11 cellular contexts compared by ENCODE assay signal in the genomic region with DNA sequence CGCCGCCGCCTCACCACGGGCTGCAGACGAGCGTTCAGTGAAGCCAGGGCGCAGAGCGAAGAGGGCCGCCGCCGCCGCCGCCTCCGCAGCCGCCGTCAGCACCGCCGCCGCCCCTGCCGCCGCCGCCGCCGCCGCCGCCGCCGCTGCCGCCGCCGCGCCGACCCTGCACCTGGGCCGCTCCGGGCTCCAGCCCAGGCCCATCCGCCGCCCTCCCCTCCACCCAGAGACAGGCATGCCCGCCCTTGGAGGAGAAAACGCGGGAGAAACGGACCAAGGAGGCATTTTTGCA. TPM values are rescaled to one million over a fixed set of nuclear protein-coding genes. Genes with fewer than 3 reads are reported as not detected.
DNase-seq lines count a peak whose midpoint lies in the region; ATAC-seq, FAIRE-seq and TF ChIP-seq lines count a peak whose summit lies in the region.
"Had no signal": no experiment of that assay in that cellular context is flagged by ENCODE, and none has a peak within 500 bp of the region (broad histone marks: within the 10 kb centered on the region; RNA-seq: fewer than 3 reads in every experiment).

No MANE protein-coding gene starts in this region.

- H2AFZ ChIP-seq in astrocyte (ENCODE audit: low read depth, low read length) (no peak overlapping the region), mesenchymal stem cell (ENCODE audit: low read depth, low read length) (no peak overlapping the region), Karpas-422 (ENCODE audit: low read length) (no peak overlapping the region)

- H2BK12ac ChIP-seq in mesenchymal stem cell (ENCODE audit: low read length in 2 of 2): no peak overlapping the region

- H3K4me3 ChIP-seq in BLaER1 treated with 17β-estradiol and CSF1 and Interleukin-3, amounts not matched to agents 10 nM and 100 nM: peak overlapping the region in 6 of 10 experiments; percentile 5 to 47 (median 39); a peak in 8 of 20 replicates
- H3K4me3 ChIP-seq in astrocyte (ENCODE audit: insufficient read depth, low read depth, low read length): peak overlapping the region; percentile 61
- H3K4me3 ChIP-seq in mesenchymal stem cell (ENCODE audit: insufficient read depth in 1 of 2, low read depth in 1 of 2, low read length in 2 of 2): peak overlapping the region in 1 of 2 experiments; percentile 62
- no peak overlapping the region for H3K4me3 ChIP-seq in Karpas-422 (ENCODE audit: low read length)
- H3K4me3 ChIP-seq in foreskin fibroblast (ENCODE audit: low read depth in 1 of 2, low read length in 2 of 2): no peak overlapping the region
- H3K4me3 ChIP-seq: right atrium auricular region had no signal

- H3K27ac Mint-ChIP-seq in astrocyte (ENCODE audit: unreplicated experiment): no peak overlapping the region

- H3K9me3 ChIP-seq in BLaER1 treated with 17β-estradiol and CSF1 and Interleukin-3, amounts not matched to agents 10 nM and 100 nM (replicated peaks in 1 of 11): peaks cover 0 to 13% (median 9%) of the 10 kb centered on the region in 11 experiments; a peak in 14 of 22 replicates
- H3K9me3 ChIP-seq in astrocyte (ENCODE audit: insufficient read depth, low read depth, low read length) (no peaks in the 10 kb centered on the region), mesenchymal stem cell (ENCODE audit: control insufficient read depth, low read length) (no peaks in the 10 kb centered on the region), Karpas-422 (ENCODE audit: low read length) (peaks cover 4% of the 10 kb centered on the region; the same call in 1 of the 2 replicates)
- H3K9me3 ChIP-seq: right atrium auricular region had no signal

- H3K27ac ChIP-seq in BLaER1 treated with 17β-estradiol and CSF1 and Interleukin-3, amounts not matched to agents 10 nM and 100 nM: no peak overlapping the region
- H3K27ac ChIP-seq in astrocyte (ENCODE audit: low read depth, low read length) (peak overlapping the region; percentile 63), mesenchymal stem cell (ENCODE audit: low read length, poor library complexity, severe bottlenecking) (no peak overlapping the region), Karpas-422 (ENCODE audit: low read length) (no peak overlapping the region)
- H3K27ac ChIP-seq: right atrium auricular region had no signal

- H4K91ac ChIP-seq in mesenchymal stem cell (ENCODE audit: low read length): no peak overlapping the region

- H2BK5ac ChIP-seq in mesenchymal stem cell (ENCODE audit: low read depth, low read length, poor library complexity, severe bottlenecking): no peak overlapping the region

- DNase-seq in astrocyte (ENCODE audit: low read depth) (no peak), mesenchymal stem cell (no peak), Karpas-422 (no peak), amygdala (lab: John Stamatoyannopoulos, UW) (no peak), foreskin fibroblast (no peak)
- DNase-seq: DMS153, PC-3 had no signal

- no peak for FAIRE-seq in astrocyte (lab: Jason Lieb, UNC)

- no peak overlapping the region for H4K8ac ChIP-seq in mesenchymal stem cell (ENCODE audit: low read length)

- WGBS in mesenchymal stem cell: 0% methylated on average over 11 of the region's 41 CpGs

- TF ChIP-seq CTCF in astrocyte (IDR thresholded peaks at IDR 0.05; ENCODE audit: insufficient read depth, low read depth, low read length) (no peak), foreskin fibroblast (IDR thresholded peaks at IDR 0.05; ENCODE audit: low read depth, low read length) (no peak)

- no peak overlapping the region for H2BK15ac ChIP-seq in mesenchymal stem cell (ENCODE audit: low read depth, poor library complexity, severe bottlenecking)

- no peak overlapping the region for H3K4ac ChIP-seq in mesenchymal stem cell (ENCODE audit: low read depth in 1 of 2, low read length in 2 of 2)

- peaks cover 3% of the 10 kb centered on the region for H3K36me3 Mint-ChIP-seq in astrocyte (ENCODE audit: low read depth, unreplicated experiment)

- no peak overlapping the region for H3K4me3 Mint-ChIP-seq in astrocyte (ENCODE audit: unreplicated experiment)

- H3K4me2 ChIP-seq in BLaER1 treated with 17β-estradiol and CSF1 and Interleukin-3, amounts not matched to agents 10 nM and 100 nM: peak overlapping the region in 10 of 11 experiments; percentile 11 to 84 (median 36); a peak in 17 of 22 replicates
- H3K4me2 ChIP-seq in astrocyte (ENCODE audit: low read length) (peak overlapping the region; percentile 86), mesenchymal stem cell (ENCODE audit: low read length, poor library complexity, severe bottlenecking) (peak overlapping the region; percentile 38), Karpas-422 (ENCODE audit: low read depth, low read length, poor library complexity, severe bottlenecking) (no peak overlapping the region)

- H4K20me1 ChIP-seq in BLaER1 treated with 17β-estradiol and CSF1 and Interleukin-3, amounts not matched to agents 10 nM and 100 nM: peaks cover 0 to 88% (median 69%) of the 10 kb centered on the region in 11 experiments; a peak in 19 of 22 replicates
- H4K20me1 ChIP-seq in astrocyte (ENCODE audit: insufficient read depth, low read length) (peaks cover 14% of the 10 kb centered on the region), Karpas-422 (ENCODE audit: insufficient read depth, low read depth, low read length) (no peaks in the 10 kb centered on the region)

- no peaks in the 10 kb centered on the region for H3K9me2 ChIP-seq in Karpas-422 (replicated peaks; ENCODE audit: insufficient read depth, low read length)

- no peak overlapping the region for H2AK5ac ChIP-seq in mesenchymal stem cell (ENCODE audit: low read length, severe bottlenecking)

- peaks cover 69% of the 10 kb centered on the region for H3K27me3 Mint-ChIP-seq in astrocyte (ENCODE audit: low read depth, unreplicated experiment)

- H3K14ac ChIP-seq in mesenchymal stem cell (ENCODE audit: low read length in 2 of 2): no peak overlapping the region

- no peak overlapping the region for H3K23ac ChIP-seq in mesenchymal stem cell (ENCODE audit: low read length in 2 of 2)

- peaks cover 13 to 32% (median 23%) of the 10 kb centered on the region in 10 experiments; a peak in 18 of 20 replicates for H3K4me1 ChIP-seq in BLaER1 treated with 17β-estradiol and CSF1 and Interleukin-3, amounts not matched to agents 10 nM and 100 nM
- H3K4me1 ChIP-seq in astrocyte (ENCODE audit: insufficient read depth, low read length) (peaks cover 10% of the 10 kb centered on the region), mesenchymal stem cell (ENCODE audit: control insufficient read depth, insufficient read depth, low read depth, low read length) (peaks cover 28% of the 10 kb centered on the region), Karpas-422 (ENCODE audit: low read length) (no peaks in the 10 kb centered on the region)

- ATAC-seq in GM21360 (IDR thresholded peaks at IDR 0.05; ENCODE audit: unreplicated experiment) (peak; percentile 42), GM18520 (IDR thresholded peaks at IDR 0.05; ENCODE audit: unreplicated experiment) (no peak)
- ATAC-seq: PC-3 had no signal

- no peak overlapping the region for H3K9ac ChIP-seq in BLaER1 treated with 17β-estradiol and CSF1 and Interleukin-3, amounts not matched to agents 10 nM and 100 nM
- H3K9ac ChIP-seq in astrocyte (ENCODE audit: low read length) (peak overlapping the region; percentile 88), mesenchymal stem cell (ENCODE audit: low read length) (no peak overlapping the region), Karpas-422 (ENCODE audit: low read length) (no peak overlapping the region)

- no peak overlapping the region for H3K18ac ChIP-seq in mesenchymal stem cell (ENCODE audit: low read depth in 1 of 2, low read length in 2 of 2)

- H3K79me2 ChIP-seq in astrocyte (ENCODE audit: insufficient read depth, low read length): peaks cover 64% of the 10 kb centered on the region
- H3K79me2 ChIP-seq in Karpas-422 (ENCODE audit: low read length): no peaks in the 10 kb centered on the region

- H3K36me3 ChIP-seq in BLaER1 treated with 17β-estradiol and CSF1 and Interleukin-3, amounts not matched to agents 10 nM and 100 nM: no peaks in the 10 kb centered on the region
- H3K36me3 ChIP-seq in astrocyte (ENCODE audit: insufficient read depth, low read length): no peaks in the 10 kb centered on the region
- no peaks in the 10 kb centered on the region for H3K36me3 ChIP-seq in mesenchymal stem cell (ENCODE audit: control insufficient read depth in 1 of 2, insufficient read depth in 2 of 2, low read depth in 1 of 2, low read length in 2 of 2)
- H3K36me3 ChIP-seq in Karpas-422 (ENCODE audit: insufficient read depth, low read length): no peaks in the 10 kb centered on the region
- H3K36me3 ChIP-seq: right atrium auricular region had no signal

- H3K27me3 ChIP-seq in BLaER1 treated with 17β-estradiol and CSF1 and Interleukin-3, amounts not matched to agents 10 nM and 100 nM: peaks cover 95 to 100% (median 100%) of the 10 kb centered on the region in 11 experiments
- H3K27me3 ChIP-seq in astrocyte (ENCODE audit: insufficient read depth, low read length) (peaks cover 26% of the 10 kb centered on the region), mesenchymal stem cell (ENCODE audit: control insufficient read depth in 1 of 2, insufficient read depth in 1 of 2, low read length in 2 of 2) (peaks cover 72 to 79% of the 10 kb centered on the region in 2 experiments), Karpas-422 (ENCODE audit: low read length) (no peaks in the 10 kb centered on the region)

- H3K79me1 ChIP-seq in mesenchymal stem cell (replicated peaks; ENCODE audit: low read length, poor library complexity, severe bottlenecking): no peaks in the 10 kb centered on the region

- no peak overlapping the region for H2BK120ac ChIP-seq in mesenchymal stem cell (ENCODE audit: low read depth, low read length)

- H3K4me1 Mint-ChIP-seq in astrocyte (ENCODE audit: low read depth, unreplicated experiment): peaks cover 5% of the 10 kb centered on the region

- H3K9me3 Mint-ChIP-seq in astrocyte (ENCODE audit: unreplicated experiment): peaks cover 28% of the 10 kb centered on the region

RNA-seq across cellular contexts. Expression of gene POU3F3, which starts 3.0 kb away (rescaled TPM):
- total RNA-seq in astrocyte: 0.09 TPM in 1 of 2 replicates, not detected in the other
- polyA plus RNA-seq in mesenchymal stem cell (2013, experiment 1 of 2): not detected
- not detected for polyA plus RNA-seq in mesenchymal stem cell (2013, experiment 2 of 2)
- total RNA-seq in Karpas-422 (2014; rRNA removed; shearing (Covaris generic); ENCODE audit: low replicate concordance): not detected in 2 replicates
- total RNA-seq: PC-3 had no signal

Comparison
In these comparisons a context has a peak if more than half of its experiments do, and no peak if none do; other contexts are left out.
1. H3K4me3 ChIP-seq: peak in BLaER1 treated with 17β-estradiol and CSF1 and Interleukin-3, amounts not matched to agents 10 nM and 100 nM (6 of 10) and astrocyte (single experiment); none in Karpas-422 (single experiment) and foreskin fibroblast (0 of 2).